In the genomic region with DNA sequence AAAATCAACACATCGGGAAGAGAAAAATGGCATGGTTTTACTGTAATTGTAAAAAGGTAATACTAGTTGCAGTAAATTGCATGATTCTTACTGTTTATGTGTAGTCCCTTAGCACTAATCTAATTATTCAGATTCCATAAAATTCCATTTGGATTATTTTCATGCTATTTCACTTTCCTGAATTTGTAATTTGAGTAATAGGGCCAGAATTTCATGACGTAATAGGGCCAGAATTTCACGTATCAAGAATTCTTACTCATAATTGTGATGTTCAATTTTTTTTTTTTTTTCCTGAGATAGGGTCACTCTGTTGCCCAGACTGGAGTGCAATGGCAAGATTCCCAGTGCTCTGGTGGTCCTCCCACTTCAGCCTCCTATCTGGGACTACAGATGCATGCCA, we compare ENCODE assay signal across 1 cellular context.
A peak's percentile ranks its signal among the peaks of the same experiment; 100 is the strongest.
TF ChIP-seq lines count a peak whose summit lies in the region.

No MANE protein-coding gene starts in this region.

TF ChIP-seq in IMR-90, 13 proteins besides CTCF, POLR2A, EP300 and RAD21:
- no peak for TF ChIP-seq SMC3 (IDR thresholded peaks at IDR 0.05; ENCODE audit: low read depth, low read length)
- no peak for TF ChIP-seq FOS (IDR thresholded peaks at IDR 0.05; ENCODE audit: low read depth, low read length)
- peak; percentile 59 for TF ChIP-seq CEBPB (IDR thresholded peaks at IDR 0.05; ENCODE audit: low read depth, low read length)
TF ChIP-seq in IMR-90: peak in this region for 1.
